Comparison of ENCODE assay signal across 8 cellular contexts in the genomic region with DNA sequence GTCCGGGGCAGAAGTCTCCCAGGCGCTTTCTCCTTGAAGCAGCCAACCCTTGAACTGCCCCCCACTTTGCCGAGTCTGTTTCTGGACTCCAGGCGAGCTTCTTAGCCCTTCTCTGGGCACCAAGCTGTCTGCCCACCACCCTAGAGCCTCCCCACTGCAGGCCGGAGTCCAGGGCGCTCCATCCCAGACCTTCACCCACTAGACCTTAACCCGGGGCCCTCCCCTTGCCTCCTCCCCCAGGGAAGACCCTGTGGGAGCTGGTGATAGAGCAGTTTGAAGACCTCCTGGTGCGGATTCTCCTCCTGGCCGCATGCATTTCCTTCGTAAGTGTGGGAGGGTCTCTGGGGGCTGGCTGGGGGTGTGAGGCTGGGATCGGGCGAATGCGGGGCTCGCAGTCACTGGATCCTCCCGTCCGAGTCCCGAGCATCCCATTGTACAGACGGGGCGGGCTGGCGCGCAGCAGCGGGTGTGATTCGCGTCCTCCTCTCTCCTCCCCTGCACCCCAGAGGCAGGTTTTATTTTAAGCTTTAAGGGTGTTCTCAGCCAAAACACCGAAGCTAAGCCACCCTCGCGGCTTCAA. TPM values are rescaled to one million over a fixed set of nuclear protein-coding genes. Genes with fewer than 3 reads are reported as not detected.
DNase-seq lines count a peak whose midpoint lies in the region; ATAC-seq and TF ChIP-seq lines count a peak whose summit lies in the region.

No MANE protein-coding gene starts in this region.

- peak overlapping the region; percentile 67; the same call in 1 of the 2 replicates for H3K27ac ChIP-seq in HEK293 (ENCODE audit: extremely low read depth, low read depth, low read length)
- peak overlapping the region; percentile 86 for H3K27ac ChIP-seq in RWPE1

- H3K36me3 Mint-ChIP-seq in progenitor cell of endocrine pancreas (ENCODE audit: insufficient read depth): no peaks in the 10 kb centered on the region

- POLR2A ChIA-PET in HEK293 (lab: Yijun Ruan, JAX): interaction anchor here (0.5 to 2.5 kb wide), 10 partner anchors 12 to 72 kb away, joined by 3 to 13 read pairs (median 8); a partner anchor contains a TSS
- POLR2A ChIA-PET in RWPE1 (lab: Yijun Ruan, JAX; ENCODE audit: low non-redundant PET): no interaction called here

- H3K9me3 Mint-ChIP-seq in progenitor cell of endocrine pancreas (ENCODE audit: low read depth): no peaks in the 10 kb centered on the region

- H3K27me3 Mint-ChIP-seq in progenitor cell of endocrine pancreas: peaks cover 12% of the 10 kb centered on the region

- peaks cover 8% of the 10 kb centered on the region for H3K4me1 Mint-ChIP-seq in progenitor cell of endocrine pancreas (ENCODE audit: low read depth)

- no peaks in the 10 kb centered on the region for H3K9me3 ChIP-seq in HEK293 (ENCODE audit: control insufficient read depth, insufficient read depth, low read depth, low read length)

- CTCF ChIA-PET in HEK293 (lab: Yijun Ruan, JAX): interaction anchor here (0.9 to 2.1 kb wide), 2 partner anchors 33 to 66 kb away, joined by 3 to 10 read pairs; no protein-coding TSS in a partner anchor
- CTCF ChIA-PET in RWPE1 (lab: Yijun Ruan, JAX): interaction anchor here (0.6 to 1.7 kb wide), 2 partner anchors 30 to 65 kb away, joined by 3 to 6 read pairs; no protein-coding TSS in a partner anchor

- peak overlapping the region; percentile 62 for H3K4me3 ChIP-seq in HEK293 (ENCODE audit: low read depth, low read length)
- H3K4me3 ChIP-seq in fibroblast of the aortic adventitia (ENCODE audit: low read depth, low read length): peak overlapping the region; percentile 75

- peak overlapping the region; percentile 41 for H3K27ac Mint-ChIP-seq in progenitor cell of endocrine pancreas

- peaks cover 4 to 9% of the 10 kb centered on the region in 2 experiments; a peak in 2 of 3 replicates for H3K36me3 ChIP-seq in HEK293 (ENCODE audit: control insufficient read depth in 2 of 2, insufficient read depth in 1 of 2, low read length in 2 of 2)

- DNase-seq in RWPE1 (ENCODE audit: low spot score) (no peak), fibroblast of the aortic adventitia (ENCODE audit: low read depth) (no peak), progenitor cell of endocrine pancreas (ENCODE audit: low spot score, unreplicated experiment) (no peak), NCI-H187 treated with DMSO at 0.1 percent for 48 hours (lab: John Stamatoyannopoulos, UW) (no peak)
- DNase-seq in stimulated activated CD4-positive, alpha-beta T cell treated with anti-CD3 and anti-CD28 coated beads, Interleukin-1b, Interleukin-23, amount 100 ng/mL, for 48 hours: no peak
- no peak for DNase-seq in activated CD8-positive, alpha-beta memory T cell treated with anti-CD3 and anti-CD28 coated beads, Interleukin-2, amount 50 U/mL, for 48 hours

- peak; percentile 33 for ATAC-seq in GM18498 (IDR thresholded peaks at IDR 0.05; ENCODE audit: unreplicated experiment)

- no peak for TF ChIP-seq CTCF in HEK293 (tag by site-specific recombination; IDR thresholded peaks at IDR 0.05)
- TF ChIP-seq CTCF in RWPE1 (conservative IDR thresholded peaks at IDR 0.05; ENCODE audit: low read depth): no peak
- no peak for TF ChIP-seq CTCF in fibroblast of the aortic adventitia (IDR thresholded peaks at IDR 0.05; ENCODE audit: insufficient read depth, low read length)
- no peak for TF ChIP-seq CTCF in progenitor cell of endocrine pancreas (IDR thresholded peaks at IDR 0.05; ENCODE audit: unreplicated experiment)

- peak overlapping the region; percentile 77 for H3K4me3 Mint-ChIP-seq in progenitor cell of endocrine pancreas (ENCODE audit: low read depth)

- peaks cover 11% of the 10 kb centered on the region for H3K4me1 ChIP-seq in HEK293 (ENCODE audit: control insufficient read depth, insufficient read depth, low read length)

TF ChIP-seq in HEK293, 187 proteins besides CTCF, POLR2A, EP300 and RAD21:
- peak; percentile 9; the same call in 1 of the 2 replicates for TF ChIP-seq SP2 (tag by site-specific recombination; IDR thresholded peaks at IDR 0.05)
- TF ChIP-seq ZBTB20 (tag by site-specific recombination; IDR thresholded peaks at IDR 0.05): 0 out of 2 replicates have a peak, but pooled peaks have one; percentile 15
- no peak for TF ChIP-seq SETDB1 (IDR thresholded peaks at IDR 0.05; ENCODE audit: insufficient read length, low read length)
- TF ChIP-seq, protein P1, sequence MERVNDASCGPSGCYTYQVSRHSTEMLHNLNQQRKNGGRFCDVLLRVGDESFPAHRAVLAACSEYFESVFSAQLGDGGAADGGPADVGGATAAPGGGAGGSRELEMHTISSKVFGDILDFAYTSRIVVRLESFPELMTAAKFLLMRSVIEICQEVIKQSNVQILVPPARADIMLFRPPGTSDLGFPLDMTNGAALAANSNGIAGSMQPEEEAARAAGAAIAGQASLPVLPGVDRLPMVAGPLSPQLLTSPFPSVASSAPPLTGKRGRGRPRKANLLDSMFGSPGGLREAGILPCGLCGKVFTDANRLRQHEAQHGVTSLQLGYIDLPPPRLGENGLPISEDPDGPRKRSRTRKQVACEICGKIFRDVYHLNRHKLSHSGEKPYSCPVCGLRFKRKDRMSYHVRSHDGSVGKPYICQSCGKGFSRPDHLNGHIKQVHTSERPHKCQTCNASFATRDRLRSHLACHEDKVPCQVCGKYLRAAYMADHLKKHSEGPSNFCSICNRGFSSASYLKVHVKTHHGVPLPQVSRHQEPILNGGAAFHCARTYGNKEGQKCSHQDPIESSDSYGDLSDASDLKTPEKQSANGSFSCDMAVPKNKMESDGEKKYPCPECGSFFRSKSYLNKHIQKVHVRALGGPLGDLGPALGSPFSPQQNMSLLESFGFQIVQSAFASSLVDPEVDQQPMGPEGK (tag by site-specific recombination; IDR thresholded peaks at IDR 0.05): peak; percentile 72
- peak; percentile 61 for TF ChIP-seq EGR2 (tag by site-specific recombination; IDR thresholded peaks at IDR 0.05; ENCODE audit: low read depth)
- TF ChIP-seq ZFHX2 (tag by site-specific recombination; conservative IDR thresholded peaks at IDR 0.05): peak; percentile 40
- TF ChIP-seq ZNF157 (tag by site-specific recombination; IDR thresholded peaks at IDR 0.05): no peak
- TF ChIP-seq ZSCAN30 (tag by site-specific recombination; IDR thresholded peaks at IDR 0.05): peak; percentile 47; the same call in 1 of the 2 replicates
- TF ChIP-seq OVOL3 (tag by site-specific recombination; IDR thresholded peaks at IDR 0.05): no peak
- 0 out of 2 replicates have a peak, but pooled peaks have one; percentile 29 for TF ChIP-seq ZNF600 (tag by site-specific recombination; IDR thresholded peaks at IDR 0.05)
- TF ChIP-seq ZNF777 (tag by site-specific recombination; IDR thresholded peaks at IDR 0.05; ENCODE audit: borderline replicate concordance): peak; percentile 69; the same call in 1 of the 2 replicates
- TF ChIP-seq ZBTB8A (tag by site-specific recombination; IDR thresholded peaks at IDR 0.05): peak; percentile 68
- no peak for TF ChIP-seq ZNF140 (tag by site-specific recombination; IDR thresholded peaks at IDR 0.05)
- peak; percentile 76 for TF ChIP-seq GLIS1 (tag by site-specific recombination; IDR thresholded peaks at IDR 0.05)
- no peak for TF ChIP-seq ZNF146 (tag by site-specific recombination; IDR thresholded peaks at IDR 0.05)
- TF ChIP-seq ZFP69B (tag by site-specific recombination; IDR thresholded peaks at IDR 0.05): 0 out of 2 replicates have a peak, but pooled peaks have one; percentile 3
- TF ChIP-seq ZNF341 (tag by site-specific recombination; IDR thresholded peaks at IDR 0.05; ENCODE audit: low read depth): peak; percentile 17; the same call in 1 of the 2 replicates
- TF ChIP-seq GLIS2 (tag by site-specific recombination; IDR thresholded peaks at IDR 0.05): peak; percentile 67
- no peak for TF ChIP-seq ZNF501 (tag by site-specific recombination; IDR thresholded peaks at IDR 0.05)
- TF ChIP-seq, protein P2, sequence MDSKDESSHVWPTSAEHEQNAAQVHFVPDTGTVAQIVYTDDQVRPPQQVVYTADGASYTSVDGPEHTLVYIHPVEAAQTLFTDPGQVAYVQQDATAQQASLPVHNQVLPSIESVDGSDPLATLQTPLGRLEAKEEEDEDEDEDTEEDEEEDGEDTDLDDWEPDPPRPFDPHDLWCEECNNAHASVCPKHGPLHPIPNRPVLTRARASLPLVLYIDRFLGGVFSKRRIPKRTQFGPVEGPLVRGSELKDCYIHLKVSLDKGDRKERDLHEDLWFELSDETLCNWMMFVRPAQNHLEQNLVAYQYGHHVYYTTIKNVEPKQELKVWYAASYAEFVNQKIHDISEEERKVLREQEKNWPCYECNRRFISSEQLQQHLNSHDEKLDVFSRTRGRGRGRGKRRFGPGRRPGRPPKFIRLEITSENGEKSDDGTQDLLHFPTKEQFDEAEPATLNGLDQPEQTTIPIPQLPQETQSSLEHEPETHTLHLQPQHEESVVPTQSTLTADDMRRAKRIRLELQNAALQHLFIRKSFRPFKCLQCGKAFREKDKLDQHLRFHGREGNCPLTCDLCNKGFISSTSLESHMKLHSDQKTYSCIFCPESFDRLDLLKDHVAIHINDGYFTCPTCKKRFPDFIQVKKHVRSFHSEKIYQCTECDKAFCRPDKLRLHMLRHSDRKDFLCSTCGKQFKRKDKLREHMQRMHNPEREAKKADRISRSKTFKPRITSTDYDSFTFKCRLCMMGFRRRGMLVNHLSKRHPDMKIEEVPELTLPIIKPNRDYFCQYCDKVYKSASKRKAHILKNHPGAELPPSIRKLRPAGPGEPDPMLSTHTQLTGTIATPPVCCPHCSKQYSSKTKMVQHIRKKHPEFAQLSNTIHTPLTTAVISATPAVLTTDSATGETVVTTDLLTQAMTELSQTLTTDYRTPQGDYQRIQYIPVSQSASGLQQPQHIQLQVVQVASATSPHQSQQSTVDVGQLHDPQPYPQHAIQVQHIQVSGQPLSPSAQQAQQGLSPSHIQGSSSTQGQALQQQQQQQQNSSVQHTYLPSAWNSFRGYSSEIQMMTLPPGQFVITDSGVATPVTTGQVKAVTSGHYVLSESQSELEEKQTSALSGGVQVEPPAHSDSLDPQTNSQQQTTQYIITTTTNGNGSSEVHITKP (tag by site-specific recombination; IDR thresholded peaks at IDR 0.05): peak; percentile 61

RNA-seq across cellular contexts. Expression of a gene that starts 1.1 kb away (rescaled TPM):
- 0.18 TPM in 1 of 2 replicates, not detected in the other for total RNA-seq in fibroblast of the aortic adventitia (ENCODE audit: low replicate concordance)
- 2.7 and 3.0 TPM in 2 replicates for total RNA-seq in progenitor cell of endocrine pancreas

RNA-seq across cellular contexts. Expression of a gene that starts 15.7 kb away (rescaled TPM):
- total RNA-seq in fibroblast of the aortic adventitia (ENCODE audit: low replicate concordance): 9.0 and 13.1 TPM in 2 replicates
- total RNA-seq in progenitor cell of endocrine pancreas: 72.8 and 75.1 TPM in 2 replicates

RNA-seq across cellular contexts. Expression of a gene that starts 33.2 kb away (rescaled TPM):
- total RNA-seq in fibroblast of the aortic adventitia (ENCODE audit: low replicate concordance) (74.6 and 133 TPM in 2 replicates), progenitor cell of endocrine pancreas (158 and 168 TPM in 2 replicates)

RNA-seq across cellular contexts. Expression of a gene that starts 45.7 kb away (rescaled TPM):
- total RNA-seq in fibroblast of the aortic adventitia (ENCODE audit: low replicate concordance) (27.4 and 30.4 TPM in 2 replicates), progenitor cell of endocrine pancreas (33.3 and 34.9 TPM in 2 replicates)

RNA-seq across cellular contexts. Expression of a gene that starts 52.4 kb away (rescaled TPM):
- total RNA-seq in fibroblast of the aortic adventitia (ENCODE audit: low replicate concordance) (0.33 TPM in 1 of 2 replicates, not detected in the other), progenitor cell of endocrine pancreas (not detected in 2 replicates)
